ENCODE assay signal across 16 cellular contexts in the genomic region with DNA sequence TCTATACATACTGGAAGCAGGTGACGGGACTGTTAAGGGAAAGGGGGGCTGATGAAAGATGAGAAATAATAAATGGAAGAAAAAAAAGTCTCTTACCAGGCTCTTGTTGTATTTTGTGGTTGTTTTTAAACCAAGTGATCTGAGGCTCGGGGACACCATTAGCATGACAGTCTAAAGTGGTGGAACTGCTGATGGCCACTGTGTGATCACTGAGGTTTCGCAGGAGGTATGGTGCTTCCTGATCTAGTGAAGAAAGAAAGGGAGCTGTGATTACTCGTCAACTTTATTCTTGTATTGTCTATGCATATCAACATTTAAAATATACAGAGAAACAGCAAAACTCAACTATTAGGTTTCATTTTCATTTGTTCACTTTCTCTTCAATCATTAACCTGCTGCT.
"Had no signal": no experiment of that assay in that cellular context is flagged by ENCODE, and none has a peak within 500 bp of the region (broad histone marks: within the 10 kb centered on the region; RNA-seq: fewer than 3 reads in every experiment).

No MANE protein-coding gene starts in this region.

- H3K4me3 Mint-ChIP-seq: activated CD4-positive, alpha-beta memory T cell treated with anti-CD3 and anti-CD28 coated beads, Interleukin-2, amount 10 ng/mL, durations not matched to agents 7 days and 5 days; activated naive CD4-positive, alpha-beta T cell treated with anti-CD3 and anti-CD28 coated beads for 36 hours; effector memory CD8-positive, alpha-beta T cell; type B pancreatic cell had no signal

- H3K27ac ChIP-seq: body of pancreas, epithelial cell of prostate, stomach had no signal

- H3K9me3 Mint-ChIP-seq: activated CD4-positive, alpha-beta memory T cell treated with anti-CD3 and anti-CD28 coated beads, Interleukin-2, amount 10 ng/mL, durations not matched to agents 7 days and 5 days; activated naive CD4-positive, alpha-beta T cell treated with anti-CD3 and anti-CD28 coated beads for 36 hours; effector memory CD8-positive, alpha-beta T cell; type B pancreatic cell had no signal

- H3K36me3 Mint-ChIP-seq: type B pancreatic cell had no signal

- DNase-seq: activated CD4-positive, alpha-beta memory T cell treated with anti-CD3 and anti-CD28 coated beads, Interleukin-2, amount 10 ng/mL, durations not matched to agents 7 days and 5 days; activated CD4-positive, alpha-beta T cell treated with anti-CD3 and anti-CD28 coated beads for 48 hours; activated CD4-positive, CD25-positive, alpha-beta regulatory T cell; activated naive CD4-positive, alpha-beta T cell treated with anti-CD3 and anti-CD28 coated beads for 36 hours; activated T-cell treated with anti-CD3 and anti-CD28 coated beads, Interleukin-2, amount 50 U/mL, for 1 hour; body of pancreas; effector memory CD8-positive, alpha-beta T cell; foreskin fibroblast; hypothalamus; midbrain; occipital lobe; retina; stomach had no signal

- H3K27ac Mint-ChIP-seq: activated CD4-positive, alpha-beta memory T cell treated with anti-CD3 and anti-CD28 coated beads, Interleukin-2, amount 10 ng/mL, durations not matched to agents 7 days and 5 days; activated naive CD4-positive, alpha-beta T cell treated with anti-CD3 and anti-CD28 coated beads for 36 hours; effector memory CD8-positive, alpha-beta T cell; type B pancreatic cell had no signal

- H3K27me3 ChIP-seq: body of pancreas had no signal

- H3K4me1 ChIP-seq: body of pancreas, stomach had no signal

- H3K4me3 ChIP-seq: body of pancreas, lung, stomach had no signal

- ATAC-seq: body of pancreas; effector memory CD8-positive, alpha-beta T cell had no signal

- H3K4me1 Mint-ChIP-seq: activated CD4-positive, alpha-beta memory T cell treated with anti-CD3 and anti-CD28 coated beads, Interleukin-2, amount 10 ng/mL, durations not matched to agents 7 days and 5 days had no signal
